26 cellular contexts compared by ENCODE assay signal in genomic region chr15:40410476-40410875, GRCh38. TPM values are rescaled to one million over a fixed set of nuclear protein-coding genes. Genes with fewer than 3 reads are reported as not detected.
"Had no signal": no experiment of that assay in that cellular context is flagged by ENCODE, and none has a peak within 500 bp of the region (broad histone marks: within the 10 kb centered on the region; RNA-seq: fewer than 3 reads in every experiment).

No MANE protein-coding gene starts in this region.

- H3K9me3 Mint-ChIP-seq: activated naive CD4-positive, alpha-beta T cell treated with anti-CD3 and anti-CD28 coated beads for 36 hours; activated T-helper 1 cell treated with anti-CD3 and anti-CD28 coated beads, Interleukin-12 subunit alpha, Interleukin-12 subunit beta, Interleukin-2, Interleukin-4 antibody, amounts not matched to agents 30 ng/mL and 10 ng/mL and 1 ng/mL, durations not matched to agents 14 hours and 24 hours and 36 hours had no signal

- H3K9ac ChIP-seq: KMS-11, SK-N-SH had no signal

- H3K4me3 ChIP-seq: adrenal gland, MG63, Peyer's patch, SJCRH30 had no signal

- H3K27ac Mint-ChIP-seq: activated CD8-positive, alpha-beta memory T cell treated with anti-CD3 and anti-CD28 coated beads, Interleukin-2, amount 10 ng/mL, durations not matched to agents 7 days and 5 days; activated naive CD4-positive, alpha-beta T cell treated with anti-CD3 and anti-CD28 coated beads for 36 hours; activated T-helper 1 cell treated with anti-CD3 and anti-CD28 coated beads, Interleukin-12 subunit alpha, Interleukin-12 subunit beta, Interleukin-2, Interleukin-4 antibody, amounts not matched to agents 30 ng/mL and 10 ng/mL and 1 ng/mL, durations not matched to agents 14 hours and 24 hours and 36 hours had no signal

- DNase-seq: activated CD4-positive, alpha-beta T cell treated with anti-CD3 and anti-CD28 coated beads for 4 hours; activated CD8-positive, alpha-beta memory T cell treated with anti-CD3 and anti-CD28 coated beads, Interleukin-2, amount 10 ng/mL, durations not matched to agents 7 days and 5 days; activated gamma-delta T cell; activated naive CD4-positive, alpha-beta T cell treated with anti-CD3 and anti-CD28 coated beads for 36 hours; adrenal gland; anterior cingulate cortex; MG63; MV-4-11; NCI-H1092 treated with DMSO at 0.1 percent for 48 hours; NCI-H1417 treated with DMSO at 0.1 percent for 48 hours; NCI-H1694; NCI-H2029; NCI-H345; NCI-H510A; NCI-H526 treated with DMSO at 0.1 percent for 48 hours; NCI-H82; Peyer's patch; Right ventricle myocardium superior; SJCRH30; SK-N-SH; T-helper 1 cell had no signal

- H3K9me2 ChIP-seq: SK-N-SH had no signal

- H3K9me3 ChIP-seq: adrenal gland, MG63, Peyer's patch, SJCRH30, SK-N-SH had no signal

- H3K27me3 ChIP-seq: adrenal gland, MG63, Peyer's patch, SJCRH30 had no signal

- H3K4me3 Mint-ChIP-seq: activated CD8-positive, alpha-beta memory T cell treated with anti-CD3 and anti-CD28 coated beads, Interleukin-2, amount 10 ng/mL, durations not matched to agents 7 days and 5 days; activated naive CD4-positive, alpha-beta T cell treated with anti-CD3 and anti-CD28 coated beads for 36 hours; activated naive CD8-positive, alpha-beta T cell; activated T-helper 1 cell treated with anti-CD3 and anti-CD28 coated beads, Interleukin-12 subunit alpha, Interleukin-12 subunit beta, Interleukin-2, Interleukin-4 antibody, amounts not matched to agents 30 ng/mL and 10 ng/mL and 1 ng/mL, durations not matched to agents 14 hours and 24 hours and 36 hours had no signal

- H3K4me2 ChIP-seq: KMS-11, SK-N-SH had no signal

- H3K27me3 Mint-ChIP-seq: activated CD8-positive, alpha-beta memory T cell treated with anti-CD3 and anti-CD28 coated beads, Interleukin-2, amount 10 ng/mL, durations not matched to agents 7 days and 5 days; activated naive CD8-positive, alpha-beta T cell had no signal

RNA-seq across cellular contexts. Expression of gene PHGR1, which starts 59.6 kb away (rescaled TPM):
- total RNA-seq: activated CD8-positive, alpha-beta memory T cell treated with anti-CD3 and anti-CD28 coated beads, Interleukin-2, amount 10 ng/mL, durations not matched to agents 7 days and 5 days; activated naive CD4-positive, alpha-beta T cell treated with anti-CD3 and anti-CD28 coated beads for 36 hours; activated T-helper 1 cell treated with anti-CD3 and anti-CD28 coated beads, Interleukin-12 subunit alpha, Interleukin-12 subunit beta, Interleukin-2, Interleukin-4 antibody, amounts not matched to agents 30 ng/mL and 10 ng/mL and 1 ng/mL, durations not matched to agents 14 hours and 24 hours and 36 hours; cardiac septum; HepG2; Right ventricle myocardium superior; SJCRH30 had no signal
